In the genomic region with DNA sequence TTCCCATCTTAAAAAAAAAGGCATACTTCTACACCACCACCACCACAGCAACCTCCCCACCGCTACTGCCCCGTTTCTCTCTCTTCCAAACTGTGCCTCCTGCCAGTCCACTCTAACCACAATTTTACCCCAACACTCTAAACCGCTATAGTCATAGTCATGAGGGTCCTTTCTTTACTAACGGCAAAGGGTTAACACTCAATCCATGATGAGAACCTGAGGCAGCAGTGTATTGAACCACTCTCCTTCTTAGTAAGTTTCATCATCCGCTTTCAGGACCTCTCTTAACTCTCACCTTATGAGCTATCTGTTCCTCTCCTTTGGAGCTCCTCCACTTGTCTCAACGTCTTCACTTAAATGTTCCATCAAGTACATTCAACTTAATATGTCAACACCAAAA, we compare ENCODE assay signal across 16 cellular contexts.
DNase-seq lines count a peak whose midpoint lies in the region; ATAC-seq lines count a peak whose summit lies in the region.
"Had no signal": no experiment of that assay in that cellular context is flagged by ENCODE, and none has a peak within 500 bp of the region (broad histone marks: within the 10 kb centered on the region; RNA-seq: fewer than 3 reads in every experiment).

No MANE protein-coding gene starts in this region.

- H3K36me3 Mint-ChIP-seq in stimulated activated effector memory CD8-positive, alpha-beta T cell treated with anti-CD3 and anti-CD28 coated beads, Interleukin-12 subunit alpha, Interleukin-12 subunit beta, amount 100 ng/mL, for 72 hours, result peaks cover 32% of the 10 kb centered on the region
- H3K36me3 Mint-ChIP-seq in stimulated activated naive B cell treated with anti-CD40 and anti-IgM and Interleukin-4, amounts not matched to agents 10 μg/mL and 1 μg/mL and 100 μg/mL, for 72 hours, result peaks cover 23 to 42% of the 10 kb centered on the region in 2 donors

- no peak overlapping the region for H3K4me3 Mint-ChIP-seq in stimulated activated effector memory CD8-positive, alpha-beta T cell treated with anti-CD3 and anti-CD28 coated beads, Interleukin-12 subunit alpha, Interleukin-12 subunit beta, amount 100 ng/mL, for 72 hours
- H3K4me3 Mint-ChIP-seq in stimulated activated naive B cell treated with anti-CD40 and anti-IgM and Interleukin-4, amounts not matched to agents 10 μg/mL and 1 μg/mL and 100 μg/mL, for 72 hours, result no peak overlapping the region
- H3K4me3 Mint-ChIP-seq: CD14-positive monocyte, T-helper 17 cell had no signal

- H3K9me3 Mint-ChIP-seq in stimulated activated effector memory CD8-positive, alpha-beta T cell treated with anti-CD3 and anti-CD28 coated beads, Interleukin-12 subunit alpha, Interleukin-12 subunit beta, amount 100 ng/mL, for 72 hours, result no peaks in the 10 kb centered on the region
- H3K9me3 Mint-ChIP-seq in stimulated activated naive B cell treated with anti-CD40 and anti-IgM and Interleukin-4, amounts not matched to agents 10 μg/mL and 1 μg/mL and 100 μg/mL, for 72 hours, result peaks cover 0 to 6% of the 10 kb centered on the region in 2 donors
- H3K9me3 Mint-ChIP-seq: CD14-positive monocyte had no signal

- DNase-seq in stimulated activated effector memory CD8-positive, alpha-beta T cell treated with anti-CD3 and anti-CD28 coated beads, Interleukin-12 subunit alpha, Interleukin-12 subunit beta, amount 100 ng/mL, for 72 hours (ENCODE audit: low spot score in 2 of 2), result no peak
- DNase-seq in hypothalamus (lab: John Stamatoyannopoulos, UW), result no peak
- no peak for DNase-seq in stimulated activated naive B cell treated with anti-CD40 and anti-IgM and Interleukin-4, amounts not matched to agents 10 μg/mL and 1 μg/mL and 100 μg/mL, for 72 hours
- DNase-seq: Caco-2, DMS53, GM23248, NCI-H1417, NCI-H1930, NCI-H510A treated with DMSO at 0.1 percent for 48 hours, SHP77 treated with DMSO at 0.1 percent for 48 hours, T-helper 17 cell had no signal

- H3K27ac Mint-ChIP-seq in stimulated activated effector memory CD8-positive, alpha-beta T cell treated with anti-CD3 and anti-CD28 coated beads, Interleukin-12 subunit alpha, Interleukin-12 subunit beta, amount 100 ng/mL, for 72 hours, result no peak overlapping the region
- no peak overlapping the region for H3K27ac Mint-ChIP-seq in stimulated activated naive B cell treated with anti-CD40 and anti-IgM and Interleukin-4, amounts not matched to agents 10 μg/mL and 1 μg/mL and 100 μg/mL, for 72 hours
- H3K27ac Mint-ChIP-seq: T-helper 17 cell had no signal

- ATAC-seq in GM18502 (IDR thresholded peaks at IDR 0.05; ENCODE audit: poor library complexity, unreplicated experiment) (peak; percentile 63), GM21381 (IDR thresholded peaks at IDR 0.05; ENCODE audit: unreplicated experiment) (peak; percentile 49), HG02981 (IDR thresholded peaks at IDR 0.05; ENCODE audit: unreplicated experiment) (peak; percentile 29), GM19324 (IDR thresholded peaks at IDR 0.05; ENCODE audit: low FRiP score, unreplicated experiment) (no peak)
- ATAC-seq in stimulated activated effector memory CD8-positive, alpha-beta T cell treated with anti-CD3 and anti-CD28 coated beads, Interleukin-12 subunit alpha, Interleukin-12 subunit beta, amount 100 ng/mL, for 72 hours, result peak; percentile 49
- ATAC-seq in stimulated activated naive B cell treated with anti-CD40 and anti-IgM and Interleukin-4, amounts not matched to agents 10 μg/mL and 1 μg/mL and 100 μg/mL, for 72 hours (replicated peaks), result no peak

- H3K27me3 Mint-ChIP-seq in stimulated activated naive B cell treated with anti-CD40 and anti-IgM and Interleukin-4, amounts not matched to agents 10 μg/mL and 1 μg/mL and 100 μg/mL, for 72 hours, result no peaks in the 10 kb centered on the region
- H3K27me3 Mint-ChIP-seq: T-helper 17 cell had no signal

- H3K4me1 Mint-ChIP-seq in stimulated activated effector memory CD8-positive, alpha-beta T cell treated with anti-CD3 and anti-CD28 coated beads, Interleukin-12 subunit alpha, Interleukin-12 subunit beta, amount 100 ng/mL, for 72 hours, result no peaks in the 10 kb centered on the region
- peaks cover 0 to 7% of the 10 kb centered on the region in 2 donors for H3K4me1 Mint-ChIP-seq in stimulated activated naive B cell treated with anti-CD40 and anti-IgM and Interleukin-4, amounts not matched to agents 10 μg/mL and 1 μg/mL and 100 μg/mL, for 72 hours
- H3K4me1 Mint-ChIP-seq: T-helper 17 cell had no signal

Comparison
In these comparisons a context has a peak if more than half of its experiments do, and no peak if none do; other contexts are left out.
1. ATAC-seq: peak in GM18502 (single experiment), GM21381 (single experiment), HG02981 (single experiment) and stimulated activated effector memory CD8-positive, alpha-beta T cell treated with anti-CD3 and anti-CD28 coated beads, Interleukin-12 subunit alpha, Interleukin-12 subunit beta, amount 100 ng/mL, for 72 hours (single experiment); none in GM19324 (single experiment) and stimulated activated naive B cell treated with anti-CD40 and anti-IgM and Interleukin-4, amounts not matched to agents 10 μg/mL and 1 μg/mL and 100 μg/mL, for 72 hours (0 of 2).